Comparison of ENCODE assay signal across 22 cellular contexts in the genomic region with DNA sequence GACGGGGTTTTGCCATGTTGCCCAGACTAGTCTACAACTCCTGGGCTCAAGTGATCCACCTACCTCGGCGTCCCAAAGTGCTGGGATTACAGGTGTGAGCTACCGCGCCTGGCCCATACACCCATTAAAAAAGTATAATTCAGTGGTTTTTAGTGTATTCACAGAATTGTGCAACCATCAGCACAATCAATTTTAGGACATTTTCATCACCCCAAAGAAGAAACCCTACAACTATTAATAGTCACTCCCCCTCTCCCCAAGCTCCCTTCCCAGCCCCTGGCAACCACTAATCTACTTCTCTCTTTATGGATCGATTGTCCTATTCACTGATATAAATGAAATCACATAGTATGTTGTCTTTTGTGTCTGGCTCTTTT. TPM values are rescaled to one million over a fixed set of nuclear protein-coding genes. Genes with fewer than 3 reads are reported as not detected.
DNase-seq lines count a peak whose midpoint lies in the region; ATAC-seq, FAIRE-seq and TF ChIP-seq lines count a peak whose summit lies in the region.
"Had no signal": no experiment of that assay in that cellular context is flagged by ENCODE, and none has a peak within 500 bp of the region (broad histone marks: within the 10 kb centered on the region; RNA-seq: fewer than 3 reads in every experiment).

No MANE protein-coding gene starts in this region.

- H3K79me1 ChIP-seq in trophoblast cell (ENCODE audit: low read length) = peaks cover 5% of the 10 kb centered on the region

- H3K4me1 ChIP-seq in HEK293 (ENCODE audit: control insufficient read depth, insufficient read depth, low read length) (no peaks in the 10 kb centered on the region), keratinocyte (ENCODE audit: control insufficient read depth, extremely low read depth, insufficient read depth, low read length) (peaks cover 26% of the 10 kb centered on the region), lower lobe of right lung (peaks cover 14% of the 10 kb centered on the region), trophoblast cell (ENCODE audit: control insufficient read depth in 1 of 2, insufficient read depth in 2 of 2, low read length in 2 of 2) (peaks cover 0 to 4% of the 10 kb centered on the region in 2 experiments)

- H3K4ac ChIP-seq in trophoblast cell (ENCODE audit: low read depth, low read length) = no peak overlapping the region

- H3K9ac ChIP-seq in keratinocyte (ENCODE audit: control insufficient read depth, extremely low read depth, insufficient read depth, low read length) = no peak overlapping the region
- no peak overlapping the region for H3K9ac ChIP-seq in trophoblast cell (ENCODE audit: low read length)

- H2AFZ ChIP-seq in keratinocyte (ENCODE audit: control insufficient read depth, low read length) = no peak overlapping the region
- no peak overlapping the region for H2AFZ ChIP-seq in trophoblast cell (ENCODE audit: insufficient read depth, low read length, poor library complexity)
- H2AFZ ChIP-seq: GM23338 had no signal

- H3K4me2 ChIP-seq in keratinocyte (ENCODE audit: control insufficient read depth, extremely low read depth, insufficient read depth, low read depth, low read length) (no peak overlapping the region), trophoblast cell (ENCODE audit: low read length) (no peak overlapping the region)
- H3K4me2 ChIP-seq: A549, GM23338 had no signal

- H2BK12ac ChIP-seq in trophoblast cell (ENCODE audit: low read length) = no peak overlapping the region

- H3K79me2 ChIP-seq in keratinocyte (ENCODE audit: control insufficient read depth, insufficient read depth, low read length) = peaks cover 8% of the 10 kb centered on the region
- peaks cover 5% of the 10 kb centered on the region for H3K79me2 ChIP-seq in trophoblast cell (ENCODE audit: control insufficient read depth, insufficient read depth, low read length, poor library complexity)

- POLR2A ChIA-PET in HEK293 (lab: Yijun Ruan, JAX) = no interaction called here

- H3K4me3 Mint-ChIP-seq in IgD-negative memory B cell = no peak overlapping the region
- H3K4me3 Mint-ChIP-seq in T-helper 17 cell = no peak overlapping the region
- H3K4me3 Mint-ChIP-seq: CD4-positive, alpha-beta T cell; GM23338 had no signal

- H3K4me1 Mint-ChIP-seq in IgD-negative memory B cell (peaks cover 16 to 33% (median 25%) of the 10 kb centered on the region in 3 donors), T-helper 17 cell (peaks cover 16% of the 10 kb centered on the region)

- no peak overlapping the region for H4K91ac ChIP-seq in trophoblast cell (ENCODE audit: low read depth, low read length)

- H3K14ac ChIP-seq in trophoblast cell (ENCODE audit: low read length) = no peak overlapping the region

- no peak for TF ChIP-seq CTCF in HEK293 (tag by site-specific recombination; IDR thresholded peaks at IDR 0.05)
- no peak for TF ChIP-seq CTCF in keratinocyte (optimal IDR thresholded peaks at IDR 0.05 in 1 of 3, IDR thresholded peaks at IDR 0.05 in 1 of 3, conservative IDR thresholded peaks at IDR 0.05 in 1 of 3; ENCODE audit: extremely low read depth in 1 of 3, insufficient read depth in 2 of 3, low read length in 3 of 3)
- TF ChIP-seq CTCF in lower lobe of right lung (IDR thresholded peaks at IDR 0.05) = no peak

- no peaks in the 10 kb centered on the region for H3K9me3 Mint-ChIP-seq in IgD-negative memory B cell
- H3K9me3 Mint-ChIP-seq: CD4-positive, alpha-beta T cell; GM23338 had no signal

- no peak overlapping the region for H4K12ac ChIP-seq in trophoblast cell (ENCODE audit: low read depth, low read length)

- no peaks in the 10 kb centered on the region for H3K27me3 Mint-ChIP-seq in IgD-negative memory B cell
- no peaks in the 10 kb centered on the region for H3K27me3 Mint-ChIP-seq in T-helper 17 cell
- H3K27me3 Mint-ChIP-seq: CD4-positive, alpha-beta T cell had no signal

- H3K36me3 ChIP-seq in HEK293 (ENCODE audit: control insufficient read depth in 2 of 2, insufficient read depth in 1 of 2, low read length in 2 of 2) = no peaks in the 10 kb centered on the region
- no peaks in the 10 kb centered on the region for H3K36me3 ChIP-seq in keratinocyte (ENCODE audit: control insufficient read depth in 2 of 2, extremely low read depth in 1 of 2, insufficient read depth in 2 of 2, low read length in 2 of 2)
- no peaks in the 10 kb centered on the region for H3K36me3 ChIP-seq in lower lobe of right lung
- H3K36me3 ChIP-seq in trophoblast cell (ENCODE audit: control insufficient read depth in 1 of 2, insufficient read depth in 2 of 2, low read length in 2 of 2) = no peaks in the 10 kb centered on the region

- dilution Hi-C loops in keratinocyte (cut with MboI; ENCODE audit: extremely low pct_ligation_motif_present, low sequenced_read_pairs) = no loop called here

- H4K20me1 ChIP-seq in keratinocyte (ENCODE audit: control insufficient read depth, extremely low read depth, insufficient read depth, low read length) = no peaks in the 10 kb centered on the region

- H3K27ac ChIP-seq in HEK293 (ENCODE audit: extremely low read depth, low read depth, low read length) (no peak overlapping the region), keratinocyte (ENCODE audit: control insufficient read depth, insufficient read depth, low read length) (peak overlapping the region; percentile 8), lower lobe of right lung (no peak overlapping the region), trophoblast cell (ENCODE audit: low read depth, low read length) (no peak overlapping the region)
- H3K27ac ChIP-seq: A549, C4-2B had no signal

- DNase-seq in T-helper 17 cell (no peak), keratinocyte (ENCODE audit: low read depth, low spot score) (no peak), lower lobe of right lung (no peak), trophoblast cell (no peak)
- no peak for DNase-seq in stimulated activated naive CD4-positive, alpha-beta T cell treated with Interleukin-2 at 50 U/mL for 16 hours (lab: John Stamatoyannopoulos, UW)
- DNase-seq: AML-193; CD4-positive, alpha-beta T cell had no signal

- CTCF ChIA-PET in HEK293 (lab: Yijun Ruan, JAX) = no interaction called here

- no peak overlapping the region for H2AK5ac ChIP-seq in trophoblast cell (ENCODE audit: low read length)

- H3K27me3 ChIP-seq in keratinocyte (ENCODE audit: control insufficient read depth, extremely low read depth, insufficient read depth, low read length) = no peaks in the 10 kb centered on the region
- H3K27me3 ChIP-seq in lower lobe of right lung (ENCODE audit: low read depth) = no peaks in the 10 kb centered on the region
- no peaks in the 10 kb centered on the region for H3K27me3 ChIP-seq in trophoblast cell (ENCODE audit: insufficient read depth, low read length)

- H2BK5ac ChIP-seq in trophoblast cell (ENCODE audit: low read depth, low read length, poor library complexity) = no peak overlapping the region

- no peaks in the 10 kb centered on the region for H3K9me3 ChIP-seq in HEK293 (ENCODE audit: control insufficient read depth, insufficient read depth, low read depth, low read length)
- no peaks in the 10 kb centered on the region for H3K9me3 ChIP-seq in T-helper 17 cell (ENCODE audit: control insufficient read depth, low read length, poor library complexity, severe bottlenecking)
- H3K9me3 ChIP-seq in keratinocyte (ENCODE audit: control insufficient read depth, low read depth, low read length) = no peaks in the 10 kb centered on the region
- no peaks in the 10 kb centered on the region for H3K9me3 ChIP-seq in lower lobe of right lung
- peaks cover 2% of the 10 kb centered on the region for H3K9me3 ChIP-seq in trophoblast cell (ENCODE audit: insufficient read depth, low read depth, low read length)
- H3K9me3 ChIP-seq: A549, Caco-2 had no signal

- H3K9me1 ChIP-seq in keratinocyte (ENCODE audit: control insufficient read depth, extremely low read depth, insufficient read depth, low read length) = no peaks in the 10 kb centered on the region

- H2BK120ac ChIP-seq in trophoblast cell (ENCODE audit: insufficient read depth, low read length, poor library complexity) = no peak overlapping the region

- intact Hi-C loops in lower lobe of right lung (cut with DNase I) = no loop called here

- no peak overlapping the region for H3K4me3 ChIP-seq in HEK293 (ENCODE audit: low read depth, low read length)
- H3K4me3 ChIP-seq in keratinocyte (ENCODE audit: control insufficient read depth in 2 of 3, extremely low read depth in 1 of 3, insufficient read depth in 2 of 3, low read depth in 1 of 3, low read length in 3 of 3) = no peak overlapping the region
- no peak overlapping the region for H3K4me3 ChIP-seq in lower lobe of right lung
- no peak overlapping the region for H3K4me3 ChIP-seq in trophoblast cell (ENCODE audit: low read depth, low read length)
- H3K4me3 ChIP-seq: A549, GM23338 had no signal

- H3K27ac Mint-ChIP-seq in IgD-negative memory B cell = peak overlapping the region in 2 of 3 donors; percentile 45 to 57
- peak overlapping the region; percentile 39 for H3K27ac Mint-ChIP-seq in T-helper 17 cell
- H3K27ac Mint-ChIP-seq: CD4-positive, alpha-beta T cell; GM23338 had no signal

- no peak overlapping the region for H3K18ac ChIP-seq in trophoblast cell (ENCODE audit: low read length)

- H3K23ac ChIP-seq in trophoblast cell (ENCODE audit: low read length) = no peak overlapping the region

- no peaks in the 10 kb centered on the region for H3K36me3 Mint-ChIP-seq in IgD-negative memory B cell
- H3K36me3 Mint-ChIP-seq in T-helper 17 cell (ENCODE audit: low read depth) = no peaks in the 10 kb centered on the region

- no peak for FAIRE-seq in keratinocyte (lab: Jason Lieb, UNC)
- FAIRE-seq: A549, D721Med, G401.6, GM12891, GM19239, HTR-8/SVneo had no signal

- WGBS in trophoblast cell (ENCODE audit: extremely low coverage, insufficient coverage, insufficient read length) = no CpG with 5 or more reads among the region's 6 CpGs

- ATAC-seq in T-helper 17 cell (no peak), GM21529 (IDR thresholded peaks at IDR 0.05; ENCODE audit: unreplicated experiment) (no peak), lower lobe of right lung (no peak)
- ATAC-seq: A549, HCT116 had no signal

- H4K8ac ChIP-seq in trophoblast cell (ENCODE audit: low read depth, low read length) = no peak overlapping the region

RNA-seq across cellular contexts. Expression of gene EEF2K, which starts 3.8 kb away (rescaled TPM):
- polyA plus RNA-seq in IgD-negative memory B cell = 2.2 TPM
- total RNA-seq in T-helper 17 cell = 10 to 100 TPM; 14.4 to 14.7 TPM
- polyA plus RNA-seq in keratinocyte = 6.5 to 13.0 TPM (median 7.3 TPM) in 3 replicates
- 1.6 TPM for polyA plus RNA-seq in keratinocyte (2011; ENCODE audit: low read depth)
- 4.3 and 5.6 TPM in 2 replicates for polyA plus RNA-seq in keratinocyte (2011; cell fraction: cytosol; rRNA removed)
- 23.8 and 32.8 TPM in 2 replicates for polyA plus RNA-seq in keratinocyte (2011; cell fraction: nucleus; rRNA removed)
- 2.5 and 10.5 TPM in 2 replicates for polyA plus RNA-seq in keratinocyte (2012; ENCODE audit: low replicate concordance)
- 27.6 to 53.1 TPM (median 28.7 TPM) in 3 replicates for polyA minus RNA-seq in keratinocyte
- 17.3 TPM for polyA minus RNA-seq in keratinocyte (2011; cell fraction: cytosol; rRNA and poly(A)+ RNA removed)
- polyA minus RNA-seq in keratinocyte (2011; cell fraction: nucleus; rRNA and poly(A)+ RNA removed) = 9.8 and 17.9 TPM in 2 replicates
- total RNA-seq in lower lobe of right lung = 35.2 TPM
- 6.4 and 6.7 TPM in 2 replicates for polyA plus RNA-seq in trophoblast cell (2013)

RNA-seq across cellular contexts. Expression of gene SDR42E2, which starts 39.9 kb away (rescaled TPM):
- polyA plus RNA-seq in IgD-negative memory B cell (0.20 TPM), keratinocyte (not detected in 3 replicates)
- total RNA-seq in T-helper 17 cell (1 to 10 TPM; 1.5 to 2.3 TPM), lower lobe of right lung (0.24 TPM)
- polyA plus RNA-seq in keratinocyte (2011; ENCODE audit: low read depth) = not detected
- polyA plus RNA-seq in keratinocyte (2011; cell fraction: cytosol; rRNA removed) = not detected in 2 replicates
- polyA plus RNA-seq in keratinocyte (2011; cell fraction: nucleus; rRNA removed) = not detected in 2 replicates
- not detected in 2 replicates for polyA plus RNA-seq in keratinocyte (2012; ENCODE audit: low replicate concordance)
- polyA minus RNA-seq in keratinocyte = 0.33 TPM in 1 of 3 replicates, not detected in the others
- not detected for polyA minus RNA-seq in keratinocyte (2011; cell fraction: cytosol; rRNA and poly(A)+ RNA removed)
- not detected in 2 replicates for polyA minus RNA-seq in keratinocyte (2011; cell fraction: nucleus; rRNA and poly(A)+ RNA removed)
- polyA plus RNA-seq in trophoblast cell (2013) = 0.04 TPM in 1 of 2 replicates, not detected in the other
- total RNA-seq: Caco-2, GM23338, H7 had no signal
- polyA plus RNA-seq: A549, BJ had no signal
